8 cellular contexts compared by ENCODE assay signal in the genomic region with DNA sequence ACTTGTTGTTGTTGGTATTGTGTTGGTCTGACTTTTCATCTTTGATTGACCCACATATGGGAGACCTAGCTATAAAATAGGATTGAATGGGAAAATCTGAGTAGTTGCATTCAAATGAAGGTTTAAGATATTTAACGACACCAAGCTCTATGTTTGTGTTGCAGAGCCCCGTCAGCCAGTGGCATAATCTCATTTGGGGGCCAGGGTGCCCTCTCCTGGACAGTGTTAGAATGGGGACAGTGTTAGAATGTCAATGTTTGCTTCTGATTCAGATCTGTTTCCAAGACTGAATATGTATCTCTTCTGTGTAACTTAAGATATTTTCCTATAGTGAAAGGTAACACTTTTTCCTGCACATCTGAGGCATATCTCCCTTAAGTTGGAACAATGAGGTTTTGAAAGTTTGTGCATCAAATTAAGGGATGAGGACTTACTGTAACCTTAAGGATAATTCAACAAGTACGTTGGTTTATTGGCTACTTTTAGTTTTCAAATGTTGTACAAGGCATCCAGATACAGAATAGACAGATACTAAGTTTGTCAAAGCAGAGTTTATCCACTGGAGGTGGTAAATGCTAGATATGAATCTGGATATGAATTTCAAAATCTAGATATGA. TPM values are rescaled to one million over a fixed set of nuclear protein-coding genes. Genes with fewer than 3 reads are reported as not detected.
DNase-seq lines count a peak whose midpoint lies in the region; ATAC-seq and TF ChIP-seq lines count a peak whose summit lies in the region.

No MANE protein-coding gene starts in this region.

- H3K4me3 Mint-ChIP-seq in HFFc6: no peak overlapping the region
- no peak overlapping the region for H3K4me3 Mint-ChIP-seq in activated T-cell treated with anti-CD3 and anti-CD28 coated beads, Interleukin-2, amount 50 U/mL, for 72 hours

- no peak overlapping the region for H3K27ac Mint-ChIP-seq in HFFc6
- H3K27ac Mint-ChIP-seq in activated T-cell treated with anti-CD3 and anti-CD28 coated beads, Interleukin-2, amount 50 U/mL, for 72 hours: no peak overlapping the region

- peak; percentile 76 for TF ChIP-seq CTCF in HFFc6 (IDR thresholded peaks at IDR 0.05)
- TF ChIP-seq CTCF in OCI-LY3 (IDR thresholded peaks at IDR 0.05; ENCODE audit: low read depth, low read length): peak; percentile 72
- peak; percentile 66 for TF ChIP-seq CTCF in foreskin fibroblast (IDR thresholded peaks at IDR 0.05; ENCODE audit: low read depth, low read length)
- peak; percentile 75 for TF ChIP-seq CTCF in osteoblast (IDR thresholded peaks at IDR 0.05; ENCODE audit: extremely low read depth, low read depth, low read length)

- no peaks in the 10 kb centered on the region for H3K4me1 Mint-ChIP-seq in HFFc6 (ENCODE audit: low read depth)
- H3K4me1 Mint-ChIP-seq in activated T-cell treated with anti-CD3 and anti-CD28 coated beads, Interleukin-2, amount 50 U/mL, for 72 hours (ENCODE audit: low read depth): no peaks in the 10 kb centered on the region

- no peaks in the 10 kb centered on the region for H3K36me3 Mint-ChIP-seq in HFFc6 (ENCODE audit: low read depth)
- H3K36me3 Mint-ChIP-seq in activated T-cell treated with anti-CD3 and anti-CD28 coated beads, Interleukin-2, amount 50 U/mL, for 72 hours (ENCODE audit: insufficient read depth in 2 of 2): no peaks in the 10 kb centered on the region

- H3K4me2 ChIP-seq in OCI-LY3 (ENCODE audit: low read length): no peak overlapping the region
- no peak overlapping the region for H3K4me2 ChIP-seq in osteoblast (ENCODE audit: insufficient read depth, low read length)

- no peaks in the 10 kb centered on the region for H3K36me3 ChIP-seq in OCI-LY3 (replicated peaks; ENCODE audit: low read depth, low read length)
- H3K36me3 ChIP-seq in osteoblast (ENCODE audit: insufficient read depth, low read length): no peaks in the 10 kb centered on the region

- H3K9me3 Mint-ChIP-seq in HFFc6: no peaks in the 10 kb centered on the region; the same call in 1 of the 2 replicates
- no peaks in the 10 kb centered on the region for H3K9me3 Mint-ChIP-seq in activated T-cell treated with anti-CD3 and anti-CD28 coated beads, Interleukin-2, amount 50 U/mL, for 72 hours

- DNase-seq in NCI-H1417 (lab: John Stamatoyannopoulos, UW): peak; percentile 28 to 50 (median 28)
- DNase-seq in NCI-H1417 treated with DMSO at 0.1 percent for 48 hours (lab: John Stamatoyannopoulos, UW): no peak
- DNase-seq in HFFc6: peak; percentile 2
- peak; percentile 51 to 53 for DNase-seq in activated T-cell treated with anti-CD3 and anti-CD28 coated beads, Interleukin-2, amount 50 U/mL, for 72 hours
- DNase-seq in foreskin fibroblast: peak; percentile 10 to 67
- DNase-seq in osteoblast (ENCODE audit: insufficient read length, low spot score, missing footprints): peak; percentile 77
- DNase-seq in occipital lobe (lab: John Stamatoyannopoulos, UW): no peak

- H3K4me3 ChIP-seq in OCI-LY3 (ENCODE audit: low read length) (no peak overlapping the region), foreskin fibroblast (ENCODE audit: low read depth in 1 of 2, low read length in 2 of 2) (no peak overlapping the region), osteoblast (ENCODE audit: insufficient read depth, low read length) (no peak overlapping the region)

- H3K27ac ChIP-seq in OCI-LY3 (ENCODE audit: low read length) (no peak overlapping the region), osteoblast (ENCODE audit: low read depth, low read length) (no peak overlapping the region)

- 0 out of 2 replicates have a peak, but pooled peaks cover 15% of the 10 kb centered on the region for H3K27me3 ChIP-seq in OCI-LY3 (ENCODE audit: low read depth, low read length)
- no peaks in the 10 kb centered on the region for H3K27me3 ChIP-seq in osteoblast (ENCODE audit: insufficient read depth, low read length)

- H3K79me2 ChIP-seq in OCI-LY3 (ENCODE audit: low read length) (no peaks in the 10 kb centered on the region), osteoblast (ENCODE audit: insufficient read depth, low read length) (no peaks in the 10 kb centered on the region)

- H3K4me1 ChIP-seq in OCI-LY3 (ENCODE audit: low read length) (no peaks in the 10 kb centered on the region), osteoblast (ENCODE audit: insufficient read depth, low read length) (no peaks in the 10 kb centered on the region)

- H2AFZ ChIP-seq in OCI-LY3 (ENCODE audit: low read depth, low read length) (no peak overlapping the region), osteoblast (ENCODE audit: low read length) (no peak overlapping the region)

- H4K20me1 ChIP-seq in OCI-LY3 (ENCODE audit: insufficient read depth, low read length): no peaks in the 10 kb centered on the region
- no peaks in the 10 kb centered on the region for H4K20me1 ChIP-seq in osteoblast (ENCODE audit: insufficient read depth, low read length)

- H3K9me3 ChIP-seq in OCI-LY3 (ENCODE audit: insufficient read depth, low read length): no peaks in the 10 kb centered on the region
- H3K9me3 ChIP-seq in osteoblast (ENCODE audit: low read depth, low read length): no peaks in the 10 kb centered on the region

- no peak overlapping the region for H3K9ac ChIP-seq in OCI-LY3 (ENCODE audit: low read length)

- no peaks in the 10 kb centered on the region; the same call in none of the 2 replicates for H3K27me3 Mint-ChIP-seq in HFFc6 (ENCODE audit: insufficient read depth)
- H3K27me3 Mint-ChIP-seq in activated T-cell treated with anti-CD3 and anti-CD28 coated beads, Interleukin-2, amount 50 U/mL, for 72 hours (ENCODE audit: low read depth): peaks cover 23% of the 10 kb centered on the region

- ATAC-seq in activated T-cell treated with anti-CD3 and anti-CD28 coated beads, Interleukin-2, amount 50 U/mL, for 72 hours (replicated peaks in 1 of 2): peak; percentile 71 to 77

RNA-seq across cellular contexts. Expression of a gene that starts 5.3 kb away (rescaled TPM):
- total RNA-seq in HFFc6 (2021; fragmentation: NEBNext Ultra II Directional; extraction: Animal tissue kit (Norgen Biotek cat#: 25700)): not detected
- total RNA-seq in activated T-cell treated with anti-CD3 and anti-CD28 coated beads, Interleukin-2, amount 50 U/mL, for 72 hours: not detected
- not detected in 2 replicates for total RNA-seq in osteoblast
- total RNA-seq in occipital lobe: not detected

RNA-seq across cellular contexts. Expression of a gene that starts 41.8 kb away (rescaled TPM):
- not detected for total RNA-seq in HFFc6 (2021; fragmentation: NEBNext Ultra II Directional; extraction: Animal tissue kit (Norgen Biotek cat#: 25700))
- not detected for total RNA-seq in activated T-cell treated with anti-CD3 and anti-CD28 coated beads, Interleukin-2, amount 50 U/mL, for 72 hours
- total RNA-seq in osteoblast (not detected in 2 replicates), occipital lobe (not detected)

RNA-seq across cellular contexts. Expression of a gene that starts 54.1 kb away (rescaled TPM):
- not detected for total RNA-seq in HFFc6 (2021; fragmentation: NEBNext Ultra II Directional; extraction: Animal tissue kit (Norgen Biotek cat#: 25700))
- not detected for total RNA-seq in activated T-cell treated with anti-CD3 and anti-CD28 coated beads, Interleukin-2, amount 50 U/mL, for 72 hours
- total RNA-seq in osteoblast (not detected in 2 replicates), occipital lobe (not detected)

RNA-seq across cellular contexts. Expression of a gene that starts 57.3 kb away (rescaled TPM):
- not detected for total RNA-seq in HFFc6 (2021; fragmentation: NEBNext Ultra II Directional; extraction: Animal tissue kit (Norgen Biotek cat#: 25700))
- total RNA-seq in activated T-cell treated with anti-CD3 and anti-CD28 coated beads, Interleukin-2, amount 50 U/mL, for 72 hours: not detected
- total RNA-seq in osteoblast (not detected in 2 replicates), occipital lobe (not detected)

Comparison
In these comparisons a context has a peak if more than half of its experiments do, and no peak if none do; other contexts are left out.
1. DNase-seq: peak in NCI-H1417 (3 of 3), HFFc6 (single experiment), activated T-cell treated with anti-CD3 and anti-CD28 coated beads, Interleukin-2, amount 50 U/mL, for 72 hours (2 of 2), foreskin fibroblast (2 of 2) and osteoblast (single experiment); none in NCI-H1417 treated with DMSO at 0.1 percent for 48 hours (single experiment) and occipital lobe (single experiment).
2. Peak in every context shown above with its lines, with median percentiles within 50 percentile points of each other: CTCF ChIP-seq.